10 cellular contexts compared by ENCODE assay signal in genomic region chr14:32635103-32635719, GRCh38.
DNase-seq lines count a peak whose midpoint lies in the region; ATAC-seq, FAIRE-seq and TF ChIP-seq lines count a peak whose summit lies in the region.
"Had no signal": no experiment of that assay in that cellular context is flagged by ENCODE, and none has a peak within 500 bp of the region (broad histone marks: within the 10 kb centered on the region; RNA-seq: fewer than 3 reads in every experiment).

No MANE protein-coding gene starts in this region.

- intact Hi-C loops in heart right ventricle (cut with DNase I) (no loop called here), Right ventricle myocardium inferior (cut with DNase I) (no loop called here), left ventricle myocardium superior (cut with micrococcal nuclease) (no loop called here), aorta (cut with DNase I) (no loop called here)

- in situ Hi-C loops in brain microvascular endothelial cell (cut with HindIII; ENCODE audit: low pct_ligation_motif_present, low sequenced_read_pairs), result no loop called here

- H3K36me3 ChIP-seq in heart right ventricle, result no peaks in the 10 kb centered on the region
- H3K36me3 ChIP-seq in aorta (ENCODE audit: control insufficient read depth in 1 of 2, insufficient read depth in 2 of 2, low read length in 1 of 2), result no peaks in the 10 kb centered on the region
- no peaks in the 10 kb centered on the region for H3K36me3 ChIP-seq in brain microvascular endothelial cell (replicated peaks)

- H3K9me3 ChIP-seq in heart right ventricle, result no peaks in the 10 kb centered on the region
- H3K9me3 ChIP-seq in aorta (ENCODE audit: control insufficient read depth, low read length), result no peaks in the 10 kb centered on the region

- WGBS in heart right ventricle, 2 donors, result 12 to 15% methylated on average over 2 of the region's 2 CpGs
- WGBS in aorta, 2 donors, result 9 to 17% methylated on average over 2 of the region's 2 CpGs

- FAIRE-seq in GM19239 (lab: Jason Lieb, UNC), result no peak

- peak overlapping the region in 7 of 10 donors; percentile 6 to 35 (median 31) for H3K4me3 ChIP-seq in heart right ventricle
- H3K4me3 ChIP-seq in aorta (ENCODE audit: low read length in 2 of 2), result no peak overlapping the region
- H3K4me3 ChIP-seq in brain microvascular endothelial cell (ENCODE audit: low read depth, low read length), result no peak overlapping the region

- H3K27ac ChIP-seq in heart right ventricle (peak overlapping the region in 7 of 10 donors; percentile 4 to 60 (median 52)), aorta (ENCODE audit: low read depth in 1 of 2, low read length in 2 of 2) (no peak overlapping the region), brain microvascular endothelial cell (no peak overlapping the region)

- peak in 7 of 8 donors; percentile 39 to 77 (median 68) for ATAC-seq in heart right ventricle
- no peak for ATAC-seq in Right ventricle myocardium inferior
- peak; percentile 61 for ATAC-seq in left ventricle myocardium superior
- peak; percentile 83 for ATAC-seq in aorta (ENCODE audit: low FRiP score)
- ATAC-seq: stimulated activated naive B cell treated with anti-CD40 and anti-IgM and Interleukin-4, amounts not matched to agents 10 μg/mL and 1 μg/mL and 100 μg/mL, for 72 hours had no signal

- no peak for DNase-seq in heart right ventricle
- no peak for DNase-seq in Right ventricle myocardium inferior (ENCODE audit: missing footprints)
- DNase-seq in amniotic epithelial cell (ENCODE audit: low read depth), result peak; percentile 69
- DNase-seq in left ventricle myocardium superior, result no peak
- DNase-seq in aorta, result no peak
- no peak for DNase-seq in GM19239 (ENCODE audit: insufficient read length, low spot score)
- DNase-seq in effector CD8-positive, alpha-beta T cell (lab: John Stamatoyannopoulos, UW), result no peak
- no peak for DNase-seq in brain microvascular endothelial cell
- DNase-seq: activated CD4-positive, alpha-beta T cell treated with anti-CD3 and anti-CD28 coated beads, Interleukin-2, amount 50 U/mL, for 48 hours; stimulated activated naive B cell treated with anti-CD40 and anti-IgM and Interleukin-4, amounts not matched to agents 10 μg/mL and 1 μg/mL and 100 μg/mL, for 72 hours had no signal

- TF ChIP-seq CTCF in heart right ventricle (IDR thresholded peaks at IDR 0.05), result no peak
- no peak for TF ChIP-seq CTCF in brain microvascular endothelial cell (IDR thresholded peaks at IDR 0.05; ENCODE audit: low read depth, low read length, missing control alignments)

- H3K27me3 ChIP-seq in heart right ventricle (no peaks in the 10 kb centered on the region), aorta (ENCODE audit: control insufficient read depth in 1 of 2, insufficient read depth in 2 of 2, low read length in 1 of 2) (no peaks in the 10 kb centered on the region), brain microvascular endothelial cell (replicated peaks) (no peaks in the 10 kb centered on the region)

- H3K4me1 ChIP-seq in heart right ventricle (peaks cover 0 to 59% (median 30%) of the 10 kb centered on the region in 9 donors), aorta (ENCODE audit: control insufficient read depth in 1 of 2, insufficient read depth in 2 of 2, low read length in 2 of 2) (no peaks in the 10 kb centered on the region)

Comparison
In these comparisons a context has a peak if more than half of its experiments do, and no peak if none do; other contexts are left out.
1. H3K27ac ChIP-seq: peak in heart right ventricle (7 of 10); none in aorta (0 of 2) and brain microvascular endothelial cell (single experiment).
2. H3K4me3 ChIP-seq: peak in heart right ventricle (7 of 10); none in aorta (0 of 2) and brain microvascular endothelial cell (single experiment).